ENCODE assay signal across 15 cellular contexts in genomic region chr22:38865201-38866023, GRCh38. TPM values are rescaled to one million over a fixed set of nuclear protein-coding genes. Genes with fewer than 3 reads are reported as not detected.
DNase-seq lines count a peak whose midpoint lies in the region; ATAC-seq, FAIRE-seq and TF ChIP-seq lines count a peak whose summit lies in the region.
"Had no signal": no experiment of that assay in that cellular context is flagged by ENCODE, and none has a peak within 500 bp of the region (broad histone marks: within the 10 kb centered on the region; RNA-seq: fewer than 3 reads in every experiment).

No MANE protein-coding gene starts in this region.

- H3K27ac Mint-ChIP-seq in MCF 10A (ENCODE audit: low read depth, unreplicated experiment) = no peak overlapping the region
- H3K27ac Mint-ChIP-seq in CD4-positive, alpha-beta memory T cell = peak overlapping the region in 2 of 7 donors; percentile 59 to 63
- H3K27ac Mint-ChIP-seq: activated CD8-positive, alpha-beta T cell treated with anti-CD3 and anti-CD28 coated beads for 36 hours; activated naive CD8-positive, alpha-beta T cell; T-helper 1 cell treated with Interleukin-12 subunit alpha and Interleukin-12 subunit beta and Interleukin-4 antibody, amounts not matched to agents 30 μg/mL and 1 μg/mL, for 36 hours had no signal

- dilution Hi-C loops in endothelial cell of umbilical vein (cut with MboI; ENCODE audit: extremely low pct_ligation_motif_present, low sequenced_read_pairs) = no loop called here

- peak overlapping the region; percentile 56 to 85 for H3K27ac ChIP-seq in breast epithelium
- no peak overlapping the region for H3K27ac ChIP-seq in endothelial cell of umbilical vein (ENCODE audit: insufficient read depth, low read depth, low read length)
- H3K27ac ChIP-seq in neuronal stem cell (replicated peaks; ENCODE audit: low read length) = no peak overlapping the region
- peak overlapping the region; percentile 60 to 63 for H3K27ac ChIP-seq in uterus
- no peak overlapping the region for H3K27ac ChIP-seq in CD4-positive, alpha-beta memory T cell (ENCODE audit: low read depth, low read length)

- H2BK5ac ChIP-seq in neuronal stem cell (ENCODE audit: low read length) = no peak overlapping the region

- H2BK120ac ChIP-seq in neuronal stem cell (ENCODE audit: low read depth, low read length) = no peak overlapping the region

- H2BK12ac ChIP-seq in neuronal stem cell (ENCODE audit: low read length) = no peak overlapping the region

- H4K8ac ChIP-seq in neuronal stem cell (ENCODE audit: low read depth, low read length) = no peak overlapping the region

- no peak overlapping the region for H2BK15ac ChIP-seq in neuronal stem cell (ENCODE audit: low read length)

- DNase-seq in breast epithelium (ENCODE audit: low spot score in 2 of 2) = no peak
- DNase-seq in MCF 10A (ENCODE audit: unreplicated experiment) = no peak
- no peak for DNase-seq in endothelial cell of umbilical vein (ENCODE audit: low read depth, low spot score)
- DNase-seq in neuronal stem cell (ENCODE audit: low spot score) = no peak
- DNase-seq in uterus = peak in 1 of 2 donors; percentile 20
- DNase-seq in CD4-positive, alpha-beta memory T cell = no peak
- DNase-seq: activated CD8-positive, alpha-beta T cell treated with anti-CD3 and anti-CD28 coated beads for 36 hours; NCI-H1417; stimulated activated CD4-positive, alpha-beta T cell treated with anti-CD3 and anti-CD28 coated beads, Interleukin-15, amount 100 ng/mL, for 24 hours had no signal

- H3K79me2 ChIP-seq in endothelial cell of umbilical vein (ENCODE audit: control insufficient read depth, insufficient read depth, low read length) = peaks cover 9% of the 10 kb centered on the region

- no peak overlapping the region for H2AFZ ChIP-seq in endothelial cell of umbilical vein (ENCODE audit: low read depth, low read length)
- no peak overlapping the region for H2AFZ ChIP-seq in neuronal stem cell (ENCODE audit: low read length)

- BruUV-seq in MCF 10A (replicated peaks; lab: Mats Ljungman, UMichigan) (no TSS peak), endothelial cell of umbilical vein (replicated peaks; lab: Mats Ljungman, UMichigan) (no TSS peak)

- no peak for ATAC-seq in GM21360 (IDR thresholded peaks at IDR 0.05; ENCODE audit: unreplicated experiment)
- ATAC-seq in GM19351 (IDR thresholded peaks at IDR 0.05; ENCODE audit: unreplicated experiment) = no peak
- ATAC-seq: activated CD8-positive, alpha-beta T cell treated with anti-CD3 and anti-CD28 coated beads for 36 hours had no signal

- H3K9me3 ChIP-seq in breast epithelium = no peaks in the 10 kb centered on the region
- no peaks in the 10 kb centered on the region for H3K9me3 ChIP-seq in endothelial cell of umbilical vein (replicated peaks; ENCODE audit: control insufficient read depth, insufficient read depth, low read length)
- H3K9me3 ChIP-seq in neuronal stem cell (replicated peaks in 1 of 2; ENCODE audit: control insufficient read depth in 2 of 2, insufficient read depth in 1 of 2, low read depth in 1 of 2, low read length in 2 of 2) = no peaks in the 10 kb centered on the region
- no peaks in the 10 kb centered on the region for H3K9me3 ChIP-seq in uterus
- no peaks in the 10 kb centered on the region for H3K9me3 ChIP-seq in CD4-positive, alpha-beta memory T cell (ENCODE audit: control insufficient read depth in 1 of 2, low read length in 2 of 2)

- H3K9ac ChIP-seq in endothelial cell of umbilical vein (replicated peaks; ENCODE audit: extremely low read depth, insufficient read depth, low read length) = no peak overlapping the region
- no peak overlapping the region for H3K9ac ChIP-seq in neuronal stem cell (ENCODE audit: low read depth, low read length, poor library complexity)

- H3K4me3 Mint-ChIP-seq in MCF 10A (ENCODE audit: unreplicated experiment) = no peak overlapping the region
- peak overlapping the region in 1 of 8 donors; percentile 13 for H3K4me3 Mint-ChIP-seq in CD4-positive, alpha-beta memory T cell
- H3K4me3 Mint-ChIP-seq: activated CD8-positive, alpha-beta T cell treated with anti-CD3 and anti-CD28 coated beads for 36 hours; activated naive CD8-positive, alpha-beta T cell; T-helper 1 cell treated with Interleukin-12 subunit alpha and Interleukin-12 subunit beta and Interleukin-4 antibody, amounts not matched to agents 30 μg/mL and 1 μg/mL, for 36 hours had no signal

- POLR2A ChIA-PET in MCF 10A (lab: Yijun Ruan, JAX) = interaction anchor here (1.2 kb wide), 1 partner anchor 89 kb away, joined by 4 read pairs; no protein-coding TSS in a partner anchor
- POLR2A ChIA-PET in endothelial cell of umbilical vein (lab: Charles Lee) = no interaction called here
- POLR2A ChIA-PET in CD4-positive, alpha-beta memory T cell (lab: Charles Lee; ENCODE audit: partially characterized antibody) = no interaction called here

- peak; percentile 31 for FAIRE-seq in endothelial cell of umbilical vein (lab: Jason Lieb, UNC)
- FAIRE-seq: GM12892, H54 had no signal

- H4K91ac ChIP-seq in neuronal stem cell (ENCODE audit: low read depth, low read length, poor library complexity) = no peak overlapping the region

- H3K79me1 ChIP-seq in neuronal stem cell (ENCODE audit: low read depth, low read length) = peaks cover 19% of the 10 kb centered on the region

- no CpG with 5 or more reads among the region's 20 CpGs for WGBS in neuronal stem cell (ENCODE audit: extremely low coverage in 2 of 2, insufficient read length in 2 of 2, insufficient replicate concordance in 1 of 2), 2 donors

- no peaks in the 10 kb centered on the region for H3K27me3 Mint-ChIP-seq in MCF 10A (ENCODE audit: insufficient read depth, unreplicated experiment)
- H3K27me3 Mint-ChIP-seq in CD4-positive, alpha-beta memory T cell = no peaks in the 10 kb centered on the region
- H3K27me3 Mint-ChIP-seq: activated CD8-positive, alpha-beta T cell treated with anti-CD3 and anti-CD28 coated beads for 36 hours; activated naive CD8-positive, alpha-beta T cell had no signal

- no peak overlapping the region for H3K4ac ChIP-seq in neuronal stem cell (ENCODE audit: low read length)

- no peak overlapping the region for H3K14ac ChIP-seq in neuronal stem cell (ENCODE audit: low read length)

- peak overlapping the region; percentile 44 for H3K23ac ChIP-seq in neuronal stem cell (ENCODE audit: low read depth, low read length, poor library complexity)

- peaks cover 12% of the 10 kb centered on the region for H3K36me3 Mint-ChIP-seq in MCF 10A (ENCODE audit: insufficient read depth, unreplicated experiment)
- peaks cover 0 to 27% of the 10 kb centered on the region in 2 donors for H3K36me3 Mint-ChIP-seq in CD4-positive, alpha-beta memory T cell
- H3K36me3 Mint-ChIP-seq: activated naive CD8-positive, alpha-beta T cell had no signal

- H3K18ac ChIP-seq in neuronal stem cell (ENCODE audit: low read length) = no peak overlapping the region

- peaks cover 2% of the 10 kb centered on the region for H3K4me1 Mint-ChIP-seq in MCF 10A (ENCODE audit: insufficient read depth, unreplicated experiment)
- peaks cover 18 to 36% (median 24%) of the 10 kb centered on the region in 4 donors for H3K4me1 Mint-ChIP-seq in CD4-positive, alpha-beta memory T cell

- H3K27me3 ChIP-seq in breast epithelium = no peaks in the 10 kb centered on the region
- H3K27me3 ChIP-seq in endothelial cell of umbilical vein (ENCODE audit: control insufficient read depth in 2 of 2, insufficient read depth in 2 of 2, low read length in 2 of 2) = no peaks in the 10 kb centered on the region
- no peaks in the 10 kb centered on the region for H3K27me3 ChIP-seq in neuronal stem cell (ENCODE audit: control insufficient read depth in 3 of 3, insufficient read depth in 3 of 3, low read depth in 1 of 3, low read length in 3 of 3)
- H3K27me3 ChIP-seq in uterus = no peaks in the 10 kb centered on the region
- no peaks in the 10 kb centered on the region for H3K27me3 ChIP-seq in CD4-positive, alpha-beta memory T cell (ENCODE audit: insufficient read depth, low read length)

- H3K4me2 ChIP-seq in endothelial cell of umbilical vein (ENCODE audit: insufficient read depth, low read length) = no peak overlapping the region
- H3K4me2 ChIP-seq in neuronal stem cell (ENCODE audit: insufficient read depth, low read length, poor library complexity, severe bottlenecking) = no peak overlapping the region

- intact Hi-C loops in breast epithelium (cut with DNase I; ENCODE audit: low total_unique reads) = loop anchor here (10.0 kb wide), 1 partner anchor 119 kb away; the partner anchor contains the start of gene APOBEC3B
- intact Hi-C loops in MCF 10A (cut with micrococcal nuclease) = no loop called here
- intact Hi-C loops in endothelial cell of umbilical vein (cut with micrococcal nuclease) = no loop called here
- intact Hi-C loops in uterus (cut with DNase I; ENCODE audit: low total_unique reads) = loop anchor here (10.0 kb wide), 2 partner anchors 109 to 259 kb away; no protein-coding TSS in a partner anchor
- intact Hi-C loops in CD4-positive, alpha-beta memory T cell (cut with micrococcal nuclease) = no loop called here

- H4K20me1 ChIP-seq in endothelial cell of umbilical vein (replicated peaks; ENCODE audit: control insufficient read depth, extremely low read depth, insufficient read depth, low read length) = no peaks in the 10 kb centered on the region

- H3K9me3 Mint-ChIP-seq in MCF 10A (ENCODE audit: unreplicated experiment) = no peaks in the 10 kb centered on the region
- H3K9me3 Mint-ChIP-seq in CD4-positive, alpha-beta memory T cell = no peaks in the 10 kb centered on the region
- H3K9me3 Mint-ChIP-seq: activated CD8-positive, alpha-beta T cell treated with anti-CD3 and anti-CD28 coated beads for 36 hours; T-helper 1 cell treated with Interleukin-12 subunit alpha and Interleukin-12 subunit beta and Interleukin-4 antibody, amounts not matched to agents 30 μg/mL and 1 μg/mL, for 36 hours had no signal

- TF ChIP-seq CTCF in breast epithelium (IDR thresholded peaks at IDR 0.05) (no peak), MCF 10A (IDR thresholded peaks at IDR 0.05; ENCODE audit: unreplicated experiment) (no peak), endothelial cell of umbilical vein (IDR thresholded peaks at IDR 0.05; ENCODE audit: extremely low read depth in 1 of 2, insufficient read depth in 1 of 2, low read depth in 1 of 2, low read length in 2 of 2) (no peak), uterus (IDR thresholded peaks at IDR 0.05) (no peak)

- H3K4me1 ChIP-seq in breast epithelium = peaks cover 11 to 15% of the 10 kb centered on the region in 2 donors
- H3K4me1 ChIP-seq in endothelial cell of umbilical vein (ENCODE audit: control insufficient read depth, extremely low read depth, insufficient read depth, low read length) = peaks cover 23% of the 10 kb centered on the region
- peaks cover 7 to 29% of the 10 kb centered on the region in 2 donors for H3K4me1 ChIP-seq in neuronal stem cell (ENCODE audit: control insufficient read depth in 2 of 2, insufficient read depth in 1 of 2, low read depth in 1 of 2, low read length in 2 of 2)
- peaks cover 0 to 20% of the 10 kb centered on the region in 2 donors for H3K4me1 ChIP-seq in uterus
- H3K4me1 ChIP-seq in CD4-positive, alpha-beta memory T cell (ENCODE audit: insufficient read depth, low read length) = peaks cover 29% of the 10 kb centered on the region

- no peaks in the 10 kb centered on the region for H3K9me1 ChIP-seq in endothelial cell of umbilical vein (replicated peaks; ENCODE audit: control insufficient read depth, extremely low read depth, insufficient read depth, low read length)

- TF ChIP-seq POLR2A in breast epithelium (IDR thresholded peaks at IDR 0.05) (no peak), endothelial cell of umbilical vein (IDR thresholded peaks at IDR 0.05; ENCODE audit: low read depth, low read length) (no peak), uterus (IDR thresholded peaks at IDR 0.05) (no peak)

- H3K36me3 ChIP-seq in breast epithelium (no peaks in the 10 kb centered on the region), endothelial cell of umbilical vein (ENCODE audit: control insufficient read depth in 2 of 2, extremely low read depth in 1 of 2, insufficient read depth in 2 of 2, low read length in 2 of 2) (peaks cover 3 to 5% of the 10 kb centered on the region in 2 experiments), neuronal stem cell (replicated peaks in 1 of 2; ENCODE audit: control insufficient read depth in 2 of 2, insufficient read depth in 2 of 2, low read length in 2 of 2) (peaks cover 34 to 53% of the 10 kb centered on the region in 2 donors), uterus (no peaks in the 10 kb centered on the region)
- peaks cover 29% of the 10 kb centered on the region for H3K36me3 ChIP-seq in CD4-positive, alpha-beta memory T cell (ENCODE audit: insufficient read depth, low read length)

- no peak overlapping the region for H2AK5ac ChIP-seq in neuronal stem cell (ENCODE audit: low read depth, low read length)

- CTCF ChIA-PET in MCF 10A (lab: Yijun Ruan, JAX) = interaction anchor here (0.7 kb wide), 1 partner anchor 11 kb away, joined by 3 read pairs; no protein-coding TSS in a partner anchor
- CTCF ChIA-PET in endothelial cell of umbilical vein (lab: Charles Lee) = interaction anchor here (1.1 to 6.3 kb wide), 2 partner anchors 13 to 97 kb away, joined by 3 to 63 read pairs; no protein-coding TSS in a partner anchor
- CTCF ChIA-PET in CD4-positive, alpha-beta memory T cell (lab: Charles Lee; ENCODE audit: partially characterized antibody) = interaction anchor here (1.2 kb wide), 1 partner anchor 96 kb away, joined by 3 read pairs; no protein-coding TSS in a partner anchor

- H3K4me3 ChIP-seq in breast epithelium (peak overlapping the region in 1 of 3 donors; percentile 54), endothelial cell of umbilical vein (replicated peaks in 1 of 3; ENCODE audit: insufficient read depth in 1 of 3, low read depth in 1 of 3, low read length in 3 of 3) (no peak overlapping the region), neuronal stem cell (ENCODE audit: low read length in 2 of 2) (no peak overlapping the region), uterus (no peak overlapping the region)
- no peak overlapping the region for H3K4me3 ChIP-seq in CD4-positive, alpha-beta memory T cell (ENCODE audit: low read length in 2 of 2)

RNA-seq across cellular contexts. Expression of gene CBX6, which starts 6.6 kb away (rescaled TPM):
- total RNA-seq in breast epithelium (10 to 100 TPM; 20.2 to 34.7 (median 25.9) TPM), MCF 10A (2022) (22.9 and 42.1 TPM in 2 replicates), endothelial cell of umbilical vein (60.9 and 62.6 TPM in 2 replicates), uterus (100 to 1,000 TPM in 1 of 4 donors, 10 to 100 TPM in 3; 11.0 to 145 (median 56.4) TPM)
- polyA plus RNA-seq in endothelial cell of umbilical vein = 14.9 and 18.2 TPM in 2 replicates
- 9.4 and 11.9 TPM in 2 replicates for polyA plus RNA-seq in endothelial cell of umbilical vein (2011; cell fraction: cytosol; rRNA removed)
- polyA plus RNA-seq in endothelial cell of umbilical vein (2011; cell fraction: nucleus; rRNA removed) = 23.9 TPM in 2 replicates
- polyA plus RNA-seq in endothelial cell of umbilical vein (2012) = 20.7 TPM in 2 replicates
- polyA minus RNA-seq in endothelial cell of umbilical vein = 31.1 and 34.5 TPM in 2 replicates
- 26.7 TPM for polyA minus RNA-seq in endothelial cell of umbilical vein (2011; cell fraction: cytosol; rRNA and poly(A)+ RNA removed)
- 20.4 and 23.6 TPM in 2 replicates for polyA minus RNA-seq in endothelial cell of umbilical vein (2011; cell fraction: nucleus; rRNA and poly(A)+ RNA removed)
- 12.0 TPM for polyA plus RNA-seq in neuronal stem cell (2013, experiment 1 of 2)
- polyA plus RNA-seq in neuronal stem cell (2013, experiment 2 of 2) = 12.4 TPM
- 10 to 100 TPM; 85.0 to 88.0 TPM for total RNA-seq in CD4-positive, alpha-beta memory T cell
- 10 to 100 TPM in 1 of 2 donors, 1 to 10 TPM in 1; 4.1 to 10.9 TPM for polyA plus RNA-seq in CD4-positive, alpha-beta memory T cell

RNA-seq across cellular contexts. Expression of gene NPTXR, which starts 21.6 kb away (rescaled TPM):
- total RNA-seq in breast epithelium (1 to 10 TPM; 3.7 to 4.6 (median 4.5) TPM), MCF 10A (2022) (0.93 and 0.96 TPM in 2 replicates), endothelial cell of umbilical vein (0.73 and 0.95 TPM in 2 replicates), uterus (10 to 100 TPM in 2 of 4 donors, 1 to 10 TPM in 2; 1.8 to 24.1 (median 10.0) TPM)
- polyA plus RNA-seq in endothelial cell of umbilical vein = 0.37 and 0.43 TPM in 2 replicates
- 0.53 and 0.55 TPM in 2 replicates for polyA plus RNA-seq in endothelial cell of umbilical vein (2011; cell fraction: cytosol; rRNA removed)
- 0.29 and 0.32 TPM in 2 replicates for polyA plus RNA-seq in endothelial cell of umbilical vein (2011; cell fraction: nucleus; rRNA removed)
- polyA plus RNA-seq in endothelial cell of umbilical vein (2012) = 0.82 and 0.90 TPM in 2 replicates
- polyA minus RNA-seq in endothelial cell of umbilical vein = 0.49 and 0.66 TPM in 2 replicates
- 2.2 TPM for polyA minus RNA-seq in endothelial cell of umbilical vein (2011; cell fraction: cytosol; rRNA and poly(A)+ RNA removed)
- polyA minus RNA-seq in endothelial cell of umbilical vein (2011; cell fraction: nucleus; rRNA and poly(A)+ RNA removed) = 0.14 and 0.24 TPM in 2 replicates
- 3.7 TPM for polyA plus RNA-seq in neuronal stem cell (2013, experiment 1 of 2)
- 3.7 TPM for polyA plus RNA-seq in neuronal stem cell (2013, experiment 2 of 2)
- total RNA-seq in CD4-positive, alpha-beta memory T cell = 1 to 10 TPM; 8.6 to 9.0 TPM
- under 1 TPM; 0.31 to 0.61 TPM for polyA plus RNA-seq in CD4-positive, alpha-beta memory T cell

Comparison
In these comparisons a context has a peak if more than half of its experiments do, and no peak if none do; other contexts are left out.
1. intact Hi-C loops: an anchor here in breast epithelium (10.0 kb wide) and uterus (10.0 kb wide); none called in MCF 10A, endothelial cell of umbilical vein and CD4-positive, alpha-beta memory T cell.
2. H3K27ac ChIP-seq: peak in breast epithelium (2 of 2) and uterus (2 of 2); none in endothelial cell of umbilical vein (single experiment), neuronal stem cell (single experiment) and CD4-positive, alpha-beta memory T cell (single experiment).